Comparison of ENCODE assay signal across 8 cellular contexts in the genomic region with DNA sequence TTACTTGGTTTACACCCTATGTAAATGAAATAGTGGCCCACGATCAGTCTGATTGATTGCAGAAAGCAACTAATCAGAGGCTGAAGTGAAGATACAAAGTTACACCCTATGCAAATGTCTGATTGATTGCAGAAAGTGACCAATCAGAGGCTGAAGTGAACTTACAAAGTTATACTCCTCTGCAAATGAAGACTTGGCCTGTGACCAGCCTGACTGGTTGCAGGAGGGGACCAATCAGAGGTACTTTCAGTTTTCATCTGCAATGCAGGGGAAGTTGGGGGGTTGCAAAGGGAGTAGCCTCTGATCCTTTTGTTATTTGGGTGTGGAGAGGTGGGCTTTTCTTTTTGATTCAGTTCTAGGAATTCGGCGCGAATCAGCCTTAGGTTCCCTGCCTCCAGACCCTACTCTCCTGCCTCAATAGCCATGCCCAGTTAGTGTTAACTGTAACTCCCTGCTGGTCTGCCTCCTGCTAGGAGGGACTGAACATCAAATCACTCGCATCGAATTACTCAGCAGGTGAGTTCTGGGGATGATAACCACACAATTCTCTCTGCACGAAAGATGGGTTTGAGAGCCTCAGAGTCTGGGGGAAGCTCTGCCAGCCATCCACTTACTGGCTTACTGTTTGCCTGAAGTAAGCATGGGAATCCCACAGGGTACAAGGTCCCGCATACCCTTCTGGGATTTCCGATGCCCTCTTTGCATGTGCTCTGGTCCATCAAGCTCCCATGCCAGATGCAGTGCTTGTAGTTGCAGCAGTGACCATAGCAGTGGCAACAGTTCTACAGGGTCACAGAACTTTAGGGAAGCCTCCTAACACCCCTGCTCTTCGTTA. TPM values are rescaled to one million over a fixed set of nuclear protein-coding genes. Genes with fewer than 3 reads are reported as not detected.
DNase-seq lines count a peak whose midpoint lies in the region; TF ChIP-seq lines count a peak whose summit lies in the region.

No MANE protein-coding gene starts in this region.

- no peaks in the 10 kb centered on the region for H3K27me3 ChIP-seq in BLaER1
- H3K27me3 ChIP-seq in H7 (ENCODE audit: control insufficient read depth, insufficient read depth, low read length) = no peaks in the 10 kb centered on the region
- H3K27me3 ChIP-seq in left ventricle myocardium inferior (ENCODE audit: low read depth) = no peaks in the 10 kb centered on the region
- no peaks in the 10 kb centered on the region for H3K27me3 ChIP-seq in stomach
- no peaks in the 10 kb centered on the region for H3K27me3 ChIP-seq in uterus

- peaks cover 2% of the 10 kb centered on the region for H3K4me1 Mint-ChIP-seq in activated CD4-positive, alpha-beta T cell treated with anti-CD3 and anti-CD28 coated beads, Interleukin-2, amount 10 ng/mL, durations not matched to agents 24 days and 14 days

- H3K9me3 ChIP-seq in BLaER1 (peaks cover 6% of the 10 kb centered on the region; the same call in 1 of the 2 replicates), left ventricle myocardium inferior (replicated peaks) (no peaks in the 10 kb centered on the region), stomach (no peaks in the 10 kb centered on the region), uterus (no peaks in the 10 kb centered on the region)

- no peaks in the 10 kb centered on the region for H3K36me3 Mint-ChIP-seq in activated CD4-positive, alpha-beta T cell treated with anti-CD3 and anti-CD28 coated beads, Interleukin-2, amount 10 ng/mL, durations not matched to agents 24 days and 14 days (ENCODE audit: low read depth)

- H3K36me3 ChIP-seq in BLaER1 (peaks cover 82% of the 10 kb centered on the region), H7 (replicated peaks; ENCODE audit: control insufficient read depth, insufficient read depth, low read length) (no peaks in the 10 kb centered on the region), left ventricle myocardium inferior (no peaks in the 10 kb centered on the region), stomach (no peaks in the 10 kb centered on the region), uterus (no peaks in the 10 kb centered on the region)

- H3K4me3 Mint-ChIP-seq in activated CD4-positive, alpha-beta T cell treated with anti-CD3 and anti-CD28 coated beads, Interleukin-2, amount 10 ng/mL, durations not matched to agents 24 days and 14 days = peak overlapping the region; percentile 34

- intact Hi-C loops in activated CD4-positive, alpha-beta T cell treated with anti-CD3 and anti-CD28 coated beads, Interleukin-2, amount 10 ng/mL, durations not matched to agents 24 days and 14 days (cut with micrococcal nuclease) = no loop called here
- intact Hi-C loops in left ventricle myocardium inferior (cut with micrococcal nuclease) = no loop called here
- intact Hi-C loops in stomach (cut with DNase I; ENCODE audit: low total_unique reads) = no loop called here
- intact Hi-C loops in uterus (cut with DNase I; ENCODE audit: low total_unique reads) = no loop called here

- no peaks in the 10 kb centered on the region for H3K27me3 Mint-ChIP-seq in activated CD4-positive, alpha-beta T cell treated with anti-CD3 and anti-CD28 coated beads, Interleukin-2, amount 10 ng/mL, durations not matched to agents 24 days and 14 days

- WGBS in stomach, 5 donors = 39 to 58% (median 48%) methylated on average over 9 to 10 of the region's 10 CpGs

- no peak for TF ChIP-seq POLR2A in stomach (IDR thresholded peaks at IDR 0.05)
- no peak for TF ChIP-seq POLR2A in uterus (IDR thresholded peaks at IDR 0.05)

- no peak for TF ChIP-seq EP300 in stomach (IDR thresholded peaks at IDR 0.05)

- no peaks in the 10 kb centered on the region for H4K20me1 ChIP-seq in BLaER1

- H3K9ac ChIP-seq in BLaER1 = no peak overlapping the region

- H3K4me1 ChIP-seq in BLaER1 (peaks cover 33% of the 10 kb centered on the region), left ventricle myocardium inferior (peaks cover 18% of the 10 kb centered on the region), stomach (peaks cover 0 to 7% (median 2%) of the 10 kb centered on the region in 4 donors), uterus (no peaks in the 10 kb centered on the region)

- no peak overlapping the region for H3K27ac Mint-ChIP-seq in activated CD4-positive, alpha-beta T cell treated with anti-CD3 and anti-CD28 coated beads, Interleukin-2, amount 10 ng/mL, durations not matched to agents 24 days and 14 days

- H3K9me3 Mint-ChIP-seq in activated CD4-positive, alpha-beta T cell treated with anti-CD3 and anti-CD28 coated beads, Interleukin-2, amount 10 ng/mL, durations not matched to agents 24 days and 14 days = no peaks in the 10 kb centered on the region

- H3K4me2 ChIP-seq in BLaER1 = peak overlapping the region; percentile 13

- H3K4me3 ChIP-seq in BLaER1 (no peak overlapping the region), H7 (ENCODE audit: insufficient read depth, low read depth, low read length) (peak overlapping the region; percentile 39), left ventricle myocardium inferior (peak overlapping the region; percentile 48), stomach (peak overlapping the region; percentile 0 to 37 (median 32)), uterus (peak overlapping the region in 1 of 2 donors; percentile 20)

- DNase-seq in H7 (peak; percentile 41), left ventricle myocardium inferior (no peak), stomach (peak; percentile 53), uterus (no peak), DMS53 (lab: John Stamatoyannopoulos, UW) (no peak), SHP77 (lab: John Stamatoyannopoulos, UW) (no peak)
- peak; percentile 73 for DNase-seq in activated CD4-positive, alpha-beta T cell treated with anti-CD3 and anti-CD28 coated beads, Interleukin-2, amount 10 ng/mL, durations not matched to agents 24 days and 14 days

- H3K27ac ChIP-seq in BLaER1 (no peak overlapping the region), left ventricle myocardium inferior (replicated peaks) (no peak overlapping the region), stomach (no peak overlapping the region), uterus (no peak overlapping the region)

- TF ChIP-seq CTCF in left ventricle myocardium inferior (IDR thresholded peaks at IDR 0.05; ENCODE audit: borderline replicate concordance) = no peak
- TF ChIP-seq CTCF in stomach (IDR thresholded peaks at IDR 0.05) = no peak
- TF ChIP-seq CTCF in uterus (IDR thresholded peaks at IDR 0.05) = no peak

RNA-seq across cellular contexts. Expression of a gene that starts 7.5 kb away (rescaled TPM):
- total RNA-seq in H7 (2014; rRNA removed; shearing (Covaris generic)) = 0.17 and 0.37 TPM in 2 replicates
- 0.65 and 0.76 TPM in 2 replicates for total RNA-seq in activated CD4-positive, alpha-beta T cell treated with anti-CD3 and anti-CD28 coated beads, Interleukin-2, amount 10 ng/mL, durations not matched to agents 24 days and 14 days
- total RNA-seq in left ventricle myocardium inferior (0.52 TPM), stomach (under 1 TPM in 3 of 5 donors, not detected in 2; under 0.01 to 0.37 (median 0.29) TPM), uterus (1 to 10 TPM in 2 of 4 donors, under 1 TPM in 1, not detected in 1; 0.21 to 1.5 (median 1.2) TPM)
- 1 to 10 TPM in 1 of 3 donors, under 1 TPM in 2; 0.73 to 1.2 (median 0.92) TPM for polyA plus RNA-seq in stomach

RNA-seq across cellular contexts. Expression of a gene that starts 50.5 kb away (rescaled TPM):
- total RNA-seq in H7 (2014; rRNA removed; shearing (Covaris generic)) = 17.7 and 20.8 TPM in 2 replicates
- total RNA-seq in activated CD4-positive, alpha-beta T cell treated with anti-CD3 and anti-CD28 coated beads, Interleukin-2, amount 10 ng/mL, durations not matched to agents 24 days and 14 days = 14.8 and 16.2 TPM in 2 replicates
- total RNA-seq in left ventricle myocardium inferior (21.6 TPM), stomach (10 to 100 TPM in 3 of 5 donors, 1 to 10 TPM in 2; 1.2 to 48.2 (median 13.0) TPM), uterus (10 to 100 TPM in 3 of 4 donors, 1 to 10 TPM in 1; 4.4 to 24.6 (median 19.1) TPM)
- polyA plus RNA-seq in stomach = 1 to 10 TPM; 7.5 to 9.6 (median 9.2) TPM

RNA-seq across cellular contexts. Expression of a gene that starts 55.5 kb away (rescaled TPM):
- total RNA-seq in H7 (2014; rRNA removed; shearing (Covaris generic)) = 70.2 and 85.5 TPM in 2 replicates
- total RNA-seq in activated CD4-positive, alpha-beta T cell treated with anti-CD3 and anti-CD28 coated beads, Interleukin-2, amount 10 ng/mL, durations not matched to agents 24 days and 14 days = 49.0 and 52.3 TPM in 2 replicates
- 6.0 TPM for total RNA-seq in left ventricle myocardium inferior
- 100 to 1,000 TPM in 2 of 5 donors, 10 to 100 TPM in 3; 36.5 to 307 (median 79.3) TPM for total RNA-seq in stomach
- polyA plus RNA-seq in stomach = 10 to 100 TPM; 38.5 to 92.0 (median 49.8) TPM
- total RNA-seq in uterus = 10 to 100 TPM; 47.0 to 99.4 (median 79.7) TPM

Comparison
In these comparisons a context has a peak if more than half of its experiments do, and no peak if none do; other contexts are left out.
1. DNase-seq: peak in H7 (single experiment), activated CD4-positive, alpha-beta T cell treated with anti-CD3 and anti-CD28 coated beads, Interleukin-2, amount 10 ng/mL, durations not matched to agents 24 days and 14 days (single experiment) and stomach (single experiment); none in left ventricle myocardium inferior (single experiment), uterus (0 of 2), DMS53 (single experiment) and SHP77 (0 of 2).